In genomic region chr5:62494772-62495171, GRCh38 we compare ENCODE assay signal across 15 cellular contexts.
"Had no signal": no experiment of that assay in that cellular context is flagged by ENCODE, and none has a peak within 500 bp of the region (broad histone marks: within the 10 kb centered on the region; RNA-seq: fewer than 3 reads in every experiment).

No MANE protein-coding gene starts in this region.

- H3K4me1 ChIP-seq: body of pancreas, esophagus squamous epithelium, neural progenitor cell, thyroid gland had no signal

- ATAC-seq: activated CD8-positive, alpha-beta memory T cell treated with anti-CD3 and anti-CD28 coated beads, Interleukin-2, amount 10 ng/mL, durations not matched to agents 7 days and 5 days; body of pancreas; effector memory CD8-positive, alpha-beta T cell; left ventricle myocardium superior; naive thymus-derived CD4-positive, alpha-beta T cell; WTC11 had no signal

- H3K4me2 ChIP-seq: neural progenitor cell had no signal

- H3K4me3 ChIP-seq: body of pancreas, esophagus squamous epithelium, neural progenitor cell, thyroid gland had no signal

- H3K27ac ChIP-seq: body of pancreas, esophagus squamous epithelium, neural progenitor cell, thyroid gland had no signal

- H3K27me3 ChIP-seq: body of pancreas, esophagus squamous epithelium, neural progenitor cell, thyroid gland had no signal

- H3K9me3 ChIP-seq: body of pancreas, esophagus squamous epithelium, thyroid gland had no signal

- DNase-seq: activated CD4-positive, alpha-beta memory T cell treated with anti-CD3 and anti-CD28 coated beads for 36 hours; activated CD4-positive, alpha-beta T cell treated with anti-CD3 and anti-CD28 coated beads for 4 hours; activated CD8-positive, alpha-beta memory T cell treated with anti-CD3 and anti-CD28 coated beads, Interleukin-2, amount 10 ng/mL, durations not matched to agents 7 days and 5 days; activated naive CD8-positive, alpha-beta T cell treated with anti-CD3 and anti-CD28 coated beads for 36 hours; amygdala; body of pancreas; effector memory CD8-positive, alpha-beta T cell; esophagus squamous epithelium; left ventricle myocardium superior; mesenchymal stem cell; naive thymus-derived CD4-positive, alpha-beta T cell; stimulated activated naive CD4-positive, alpha-beta T cell; thyroid gland had no signal
